In the genomic region with DNA sequence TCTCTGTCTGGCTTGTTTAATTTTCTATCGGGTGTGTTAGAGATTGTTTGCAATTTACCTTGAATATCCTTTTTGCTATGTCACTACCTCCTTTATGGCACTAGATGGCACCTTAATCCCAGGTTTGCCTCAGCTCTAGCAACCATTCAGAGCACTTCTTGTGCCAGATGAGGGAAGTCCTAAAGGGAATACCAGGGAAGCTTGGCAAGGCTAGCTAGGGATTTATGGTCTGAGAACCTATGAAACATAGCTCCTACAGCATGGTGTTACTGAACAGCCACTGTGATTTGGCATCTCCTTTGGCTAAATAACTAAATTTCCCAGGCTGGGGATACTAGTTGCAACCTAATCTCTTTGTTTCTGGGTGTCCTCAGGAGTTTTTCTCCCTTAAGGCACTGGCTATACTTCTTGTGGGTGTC, we compare ENCODE assay signal across 8 cellular contexts.
A peak's percentile ranks its signal among the peaks of the same experiment; 100 is the strongest.
DNase-seq lines count a peak whose midpoint lies in the region; ATAC-seq, FAIRE-seq and TF ChIP-seq lines count a peak whose summit lies in the region.

No MANE protein-coding gene starts in this region.

- in situ Hi-C loops in brain microvascular endothelial cell (cut with HindIII; ENCODE audit: low pct_ligation_motif_present, low sequenced_read_pairs): no loop called here

- no peaks in the 10 kb centered on the region for H3K9me3 Mint-ChIP-seq in immature natural killer cell

- H3K27ac ChIP-seq in RWPE2 (ENCODE audit: poor library complexity, severe bottlenecking) (peak overlapping the region; percentile 49), brain microvascular endothelial cell (no peak overlapping the region)

- DNase-seq in AG08395 (ENCODE audit: low spot score) (peak; percentile 89), GM12892 (ENCODE audit: insufficient read length) (no peak), NAMALWA (ENCODE audit: low spot score) (peak; percentile 89), RWPE2 (ENCODE audit: low spot score) (no peak), brain microvascular endothelial cell (peak; percentile 66), immature natural killer cell (peak; percentile 36 to 55 (median 49))
- peak; percentile 18 for DNase-seq in stimulated activated CD4-positive, alpha-beta T cell treated with anti-CD3 and anti-CD28 coated beads, Interleukin-2, amount 100 ng/mL, for 4 hours (ENCODE audit: low read depth)

- H3K27me3 ChIP-seq in RWPE2 (ENCODE audit: insufficient read depth, poor library complexity, severe bottlenecking) (no peaks in the 10 kb centered on the region), brain microvascular endothelial cell (replicated peaks) (no peaks in the 10 kb centered on the region)

- peak; percentile 95 for FAIRE-seq in GM12892 (lab: Jason Lieb, UNC)

- H3K4me1 Mint-ChIP-seq in immature natural killer cell: peaks cover 7 to 10% of the 10 kb centered on the region in 2 donors

- no peaks in the 10 kb centered on the region for H3K27me3 Mint-ChIP-seq in immature natural killer cell (ENCODE audit: low read depth in 3 of 3)

- no peaks in the 10 kb centered on the region for H3K36me3 Mint-ChIP-seq in immature natural killer cell

- H3K9me3 ChIP-seq in RWPE2 (ENCODE audit: severe bottlenecking): no peaks in the 10 kb centered on the region

- no peak overlapping the region for H3K4me3 Mint-ChIP-seq in immature natural killer cell

- TF ChIP-seq POLR2A in GM12892 (IDR thresholded peaks at IDR 0.05; ENCODE audit: low read depth, low read length): no peak

- H3K36me3 ChIP-seq in RWPE2 (ENCODE audit: low read depth) (no peaks in the 10 kb centered on the region), brain microvascular endothelial cell (replicated peaks) (no peaks in the 10 kb centered on the region)

- H3K4me3 ChIP-seq in RWPE2 (ENCODE audit: severe bottlenecking) (no peak overlapping the region), brain microvascular endothelial cell (ENCODE audit: low read depth, low read length) (no peak overlapping the region)

- ATAC-seq in HG02623 (IDR thresholded peaks at IDR 0.05; ENCODE audit: unreplicated experiment): peak; percentile 70
- ATAC-seq in RWPE2 (ENCODE audit: low read depth): peak; percentile 94

- TF ChIP-seq CTCF in RWPE2 (IDR thresholded peaks at IDR 0.05; ENCODE audit: poor library complexity, severe bottlenecking) (peak; percentile 86), brain microvascular endothelial cell (IDR thresholded peaks at IDR 0.05; ENCODE audit: low read depth, low read length, missing control alignments) (peak; percentile 76)

- no peak overlapping the region for H3K27ac Mint-ChIP-seq in immature natural killer cell

- peaks cover 14% of the 10 kb centered on the region for H3K4me1 ChIP-seq in RWPE2 (ENCODE audit: insufficient read depth, poor library complexity, severe bottlenecking)

Comparison
In these comparisons a context has a peak if more than half of its experiments do, and no peak if none do; other contexts are left out.
1. DNase-seq: peak in AG08395 (single experiment), NAMALWA (single experiment), brain microvascular endothelial cell (single experiment), immature natural killer cell (3 of 3) and stimulated activated CD4-positive, alpha-beta T cell treated with anti-CD3 and anti-CD28 coated beads, Interleukin-2, amount 100 ng/mL, for 4 hours (single experiment); none in GM12892 (single experiment) and RWPE2 (single experiment).